In genomic region chr2:15948704-15948957, GRCh38 we compare ENCODE assay signal across 36 cellular contexts. TPM values are rescaled to one million over a fixed set of nuclear protein-coding genes. Genes with fewer than 3 reads are reported as not detected.
"Had no signal": no experiment of that assay in that cellular context is flagged by ENCODE, and none has a peak within 500 bp of the region (broad histone marks: within the 10 kb centered on the region; RNA-seq: fewer than 3 reads in every experiment).

No MANE protein-coding gene starts in this region.

- H3K27ac Mint-ChIP-seq: activated B cell treated with CpG ODN at 0.5 μM for 24 hours; activated CD4-positive, alpha-beta memory T cell treated with anti-CD3 and anti-CD28 coated beads for 36 hours; activated CD4-positive, alpha-beta T cell treated with anti-CD3 and anti-CD28 coated beads, Interleukin-2, amount 10 ng/mL, durations not matched to agents 24 days and 14 days; activated CD8-positive, alpha-beta T cell treated with anti-CD3 and anti-CD28 coated beads for 36 hours; activated naive CD4-positive, alpha-beta T cell treated with anti-CD3 and anti-CD28 coated beads for 36 hours; activated naive CD4-positive, alpha-beta T cell treated with anti-CD3 and anti-CD28 coated beads, Interleukin-2, amount 50 U/mL, for 72 hours; activated naive CD8-positive, alpha-beta T cell treated with anti-CD3 and anti-CD28 coated beads for 36 hours; activated T-cell treated with anti-CD3 and anti-CD28 coated beads, Interleukin-2, amount 50 U/mL, for 72 hours; activated T-helper 1 cell treated with anti-CD3 and anti-CD28 coated beads, Interleukin-12 subunit alpha, Interleukin-12 subunit beta, Interleukin-2, Interleukin-4 antibody, amounts not matched to agents 30 ng/mL and 10 ng/mL and 1 ng/mL, durations not matched to agents 14 hours and 24 hours and 36 hours; activated T-helper 17 cell treated with anti-CD3 and anti-CD28 coated beads, Interleukin-2, amount 50 U/mL, for 72 hours; T-helper 1 cell treated with Interleukin-12 subunit alpha and Interleukin-12 subunit beta and Interleukin-4 antibody, amounts not matched to agents 30 μg/mL and 1 μg/mL, for 36 hours; T-helper 2 cell treated with Interferon-gamma antibody and Interleukin-4, amounts not matched to agents 5 μg/mL and 100 μg/mL, for 36 hours had no signal

- ATAC-seq: activated CD8-positive, alpha-beta T cell treated with anti-CD3 and anti-CD28 coated beads for 36 hours; activated naive CD4-positive, alpha-beta T cell treated with anti-CD3 and anti-CD28 coated beads, Interleukin-2, amount 50 U/mL, for 72 hours; activated T-cell treated with anti-CD3 and anti-CD28 coated beads, Interleukin-2, amount 50 U/mL, for 4 hours; activated T-cell treated with anti-CD3 and anti-CD28 coated beads, Interleukin-2, amount 50 U/mL, for 72 hours; activated T-helper 17 cell treated with anti-CD3 and anti-CD28 coated beads, Interleukin-2, amount 50 U/mL, for 72 hours; body of pancreas had no signal

- DNase-seq: activated B cell treated with CpG ODN at 0.5 μM for 24 hours; activated CD4-positive, alpha-beta memory T cell treated with anti-CD3 and anti-CD28 coated beads for 36 hours; activated CD4-positive, alpha-beta T cell treated with anti-CD3 and anti-CD28 coated beads for 4 hours; activated CD4-positive, alpha-beta T cell treated with anti-CD3 and anti-CD28 coated beads, Interleukin-2, amount 10 ng/mL, durations not matched to agents 24 days and 14 days; activated CD4-positive, alpha-beta T cell treated with anti-CD3 and anti-CD28 coated beads, Interleukin-2, amount 50 U/mL, for 1 hour; activated CD4-positive, alpha-beta T cell treated with anti-CD3 and anti-CD28 coated beads, Interleukin-2, amount 50 U/mL, for 4 hours; activated CD4-positive, CD25-positive, alpha-beta regulatory T cell treated with anti-CD3 and anti-CD28 coated beads, Interleukin-2, amount 50 U/mL, for 72 hours; activated CD8-positive, alpha-beta memory T cell treated with anti-CD3 and anti-CD28 coated beads, Interleukin-2, amount 50 U/mL, for 4 hours; activated CD8-positive, alpha-beta T cell treated with anti-CD3 and anti-CD28 coated beads for 36 hours; activated effector memory CD4-positive, alpha-beta T cell treated with anti-CD3 and anti-CD28 coated beads, Interleukin-2, amount 50 U/mL, for 16 hours; activated gamma-delta T cell treated with Interleukin-2 at 50 U/mL for 16 hours; activated naive CD4-positive, alpha-beta T cell; activated naive CD4-positive, alpha-beta T cell treated with anti-CD3 and anti-CD28 coated beads for 36 hours; activated naive CD4-positive, alpha-beta T cell treated with anti-CD3 and anti-CD28 coated beads, Interleukin-2, amount 50 U/mL, for 16 hours; activated naive CD8-positive, alpha-beta T cell treated with anti-CD3 and anti-CD28 coated beads for 36 hours; activated T-cell treated with anti-CD3 and anti-CD28 coated beads for 4 hours; activated T-cell treated with anti-CD3 and anti-CD28 coated beads, Interleukin-2, amount 50 U/mL, for 1 hour; activated T-cell treated with anti-CD3 and anti-CD28 coated beads, Interleukin-2, amount 50 U/mL, for 4 hours; activated T-cell treated with anti-CD3 and anti-CD28 coated beads, Interleukin-2, amount 50 U/mL, for 72 hours; adrenal gland; amniotic stem cell; aorta; body of pancreas; brain microvascular endothelial cell; central memory CD4-positive, alpha-beta T cell; T-helper 1 cell; T-helper 2 cell; T-helper 9 cell had no signal

- H3K4me3 ChIP-seq: adrenal gland, body of pancreas, breast epithelium had no signal

- H3K27ac ChIP-seq: adrenal gland, body of pancreas, brain microvascular endothelial cell, breast epithelium, VCaP had no signal

- H3K36me3 ChIP-seq: adrenal gland, brain microvascular endothelial cell, breast epithelium had no signal

- H3K9me3 ChIP-seq: adrenal gland, body of pancreas, breast epithelium had no signal

- H3K36me3 Mint-ChIP-seq: activated CD4-positive, alpha-beta memory T cell treated with anti-CD3 and anti-CD28 coated beads for 36 hours; activated naive CD8-positive, alpha-beta T cell treated with anti-CD3 and anti-CD28 coated beads for 36 hours had no signal

- H3K4me1 Mint-ChIP-seq: activated B cell treated with CpG ODN at 0.5 μM for 24 hours; activated CD4-positive, alpha-beta T cell treated with anti-CD3 and anti-CD28 coated beads, Interleukin-2, amount 10 ng/mL, durations not matched to agents 24 days and 14 days; activated T-helper 17 cell treated with anti-CD3 and anti-CD28 coated beads, Interleukin-2, amount 50 U/mL, for 72 hours had no signal

- H3K4me3 Mint-ChIP-seq: activated B cell treated with CpG ODN at 0.5 μM for 24 hours; activated CD4-positive, alpha-beta memory T cell treated with anti-CD3 and anti-CD28 coated beads for 36 hours; activated CD4-positive, alpha-beta T cell treated with anti-CD3 and anti-CD28 coated beads, Interleukin-2, amount 10 ng/mL, durations not matched to agents 24 days and 14 days; activated CD8-positive, alpha-beta T cell treated with anti-CD3 and anti-CD28 coated beads for 36 hours; activated naive CD4-positive, alpha-beta T cell treated with anti-CD3 and anti-CD28 coated beads for 36 hours; activated naive CD8-positive, alpha-beta T cell treated with anti-CD3 and anti-CD28 coated beads for 36 hours; activated T-cell treated with anti-CD3 and anti-CD28 coated beads, Interleukin-2, amount 50 U/mL, for 4 hours; activated T-cell treated with anti-CD3 and anti-CD28 coated beads, Interleukin-2, amount 50 U/mL, for 72 hours; activated T-helper 1 cell treated with anti-CD3 and anti-CD28 coated beads, Interleukin-12 subunit alpha, Interleukin-12 subunit beta, Interleukin-2, Interleukin-4 antibody, amounts not matched to agents 30 ng/mL and 10 ng/mL and 1 ng/mL, durations not matched to agents 14 hours and 24 hours and 36 hours; activated T-helper 17 cell treated with anti-CD3 and anti-CD28 coated beads, Interleukin-2, amount 50 U/mL, for 72 hours; T-helper 1 cell treated with Interleukin-12 subunit alpha and Interleukin-12 subunit beta and Interleukin-4 antibody, amounts not matched to agents 30 μg/mL and 1 μg/mL, for 36 hours; T-helper 2 cell treated with Interferon-gamma antibody and Interleukin-4, amounts not matched to agents 5 μg/mL and 100 μg/mL, for 36 hours had no signal

- H3K4me1 ChIP-seq: adrenal gland, body of pancreas, breast epithelium had no signal

- H3K9me3 Mint-ChIP-seq: activated B cell treated with CpG ODN at 0.5 μM for 24 hours; activated CD4-positive, alpha-beta memory T cell treated with anti-CD3 and anti-CD28 coated beads for 36 hours; activated CD4-positive, alpha-beta T cell treated with anti-CD3 and anti-CD28 coated beads, Interleukin-2, amount 10 ng/mL, durations not matched to agents 24 days and 14 days; activated CD8-positive, alpha-beta T cell treated with anti-CD3 and anti-CD28 coated beads for 36 hours; activated naive CD4-positive, alpha-beta T cell treated with anti-CD3 and anti-CD28 coated beads for 36 hours; activated naive CD4-positive, alpha-beta T cell treated with anti-CD3 and anti-CD28 coated beads, Interleukin-2, amount 50 U/mL, for 72 hours; activated naive CD8-positive, alpha-beta T cell treated with anti-CD3 and anti-CD28 coated beads for 36 hours; activated T-cell treated with anti-CD3 and anti-CD28 coated beads, Interleukin-2, amount 50 U/mL, for 4 hours; activated T-cell treated with anti-CD3 and anti-CD28 coated beads, Interleukin-2, amount 50 U/mL, for 72 hours; activated T-helper 1 cell treated with anti-CD3 and anti-CD28 coated beads, Interleukin-12 subunit alpha, Interleukin-12 subunit beta, Interleukin-2, Interleukin-4 antibody, amounts not matched to agents 30 ng/mL and 10 ng/mL and 1 ng/mL, durations not matched to agents 14 hours and 24 hours and 36 hours; activated T-helper 17 cell treated with anti-CD3 and anti-CD28 coated beads, Interleukin-2, amount 50 U/mL, for 72 hours; T-helper 1 cell treated with Interleukin-12 subunit alpha and Interleukin-12 subunit beta and Interleukin-4 antibody, amounts not matched to agents 30 μg/mL and 1 μg/mL, for 36 hours; T-helper 2 cell treated with Interferon-gamma antibody and Interleukin-4, amounts not matched to agents 5 μg/mL and 100 μg/mL, for 36 hours had no signal

- H3K27me3 ChIP-seq: adrenal gland, body of pancreas, breast epithelium had no signal

RNA-seq across cellular contexts. Expression of gene MYCN, which starts 8.3 kb away (rescaled TPM):
- total RNA-seq: activated B cell treated with CpG ODN at 0.5 μM for 24 hours; activated CD4-positive, alpha-beta T cell treated with anti-CD3 and anti-CD28 coated beads, Interleukin-2, amount 10 ng/mL, durations not matched to agents 24 days and 14 days; activated CD8-positive, alpha-beta memory T cell treated with anti-CD3 and anti-CD28 coated beads for 36 hours; activated naive CD4-positive, alpha-beta T cell treated with anti-CD3 and anti-CD28 coated beads, Interleukin-2, amount 50 U/mL, for 72 hours; activated T-helper 1 cell treated with anti-CD3 and anti-CD28 coated beads, Interleukin-12 subunit alpha, Interleukin-12 subunit beta, Interleukin-2, Interleukin-4 antibody, amounts not matched to agents 30 ng/mL and 10 ng/mL and 1 ng/mL, durations not matched to agents 14 hours and 24 hours and 36 hours; activated T-helper 17 cell treated with anti-CD3 and anti-CD28 coated beads, Interleukin-2, amount 50 U/mL, for 72 hours; body of pancreas had no signal
